Comparison of ENCODE assay signal across 8 cellular contexts in genomic region chr2:134919360-134920210, GRCh38. TPM values are rescaled to one million over a fixed set of nuclear protein-coding genes. Genes with fewer than 3 reads are reported as not detected.
A peak's percentile ranks its signal among the peaks of the same experiment; 100 is the strongest.
DNase-seq lines count a peak whose midpoint lies in the region; ATAC-seq and TF ChIP-seq lines count a peak whose summit lies in the region.

No MANE protein-coding gene starts in this region.

- H3K4me1 ChIP-seq in neuron (ENCODE audit: insufficient read depth, low read length) (peaks cover 20% of the 10 kb centered on the region), upper lobe of left lung (peaks cover 36 to 53% (median 44%) of the 10 kb centered on the region in 4 donors)

- H3K36me3 ChIP-seq in neuron (ENCODE audit: insufficient read depth, low read length) (peaks cover 7% of the 10 kb centered on the region), upper lobe of left lung (peaks cover 0 to 10% (median 0%) of the 10 kb centered on the region in 4 donors)

- 2 to 3% methylated on average over 29 of the region's 29 CpGs for WGBS in upper lobe of left lung, 2 donors

- no peak for TF ChIP-seq POLR2A in upper lobe of left lung (IDR thresholded peaks at IDR 0.05)

- TF ChIP-seq CTCF in fibroblast of mammary gland (conservative IDR thresholded peaks at IDR 0.05; ENCODE audit: control insufficient read depth, insufficient read depth, low read depth, low read length) (no peak), upper lobe of left lung (IDR thresholded peaks at IDR 0.05) (no peak)

- TF ChIP-seq EP300 in upper lobe of left lung (IDR thresholded peaks at IDR 0.05): no peak

- H3K27me3 ChIP-seq in neuron (ENCODE audit: insufficient read depth, low read length): no peaks in the 10 kb centered on the region
- no peaks in the 10 kb centered on the region for H3K27me3 ChIP-seq in upper lobe of left lung

- no peaks in the 10 kb centered on the region for H3K9me3 ChIP-seq in neuron (ENCODE audit: low read length)
- no peaks in the 10 kb centered on the region for H3K9me3 ChIP-seq in upper lobe of left lung

- peak; percentile 6 to 26 (median 12) for DNase-seq in activated CD4-positive, CD25-positive, alpha-beta regulatory T cell (lab: John Stamatoyannopoulos, UW)
- DNase-seq in NCI-H2171 (lab: John Stamatoyannopoulos, UW) (peak; percentile 23), activated T-cell treated with anti-CD3 and anti-CD28 coated beads for 4 hours (peak; percentile 28), fibroblast of mammary gland (ENCODE audit: low read depth) (no peak), upper lobe of left lung (peak in 1 of 2 donors; percentile 44)

- peak overlapping the region; percentile 96 to 100 (median 97) for H3K27ac ChIP-seq in upper lobe of left lung

- H2AFZ ChIP-seq in neuron (ENCODE audit: low read depth, low read length): peak overlapping the region; percentile 29

- ATAC-seq in activated CD4-positive, CD25-positive, alpha-beta regulatory T cell treated with anti-CD3 and anti-CD28 coated beads, Interleukin-2, amount 50 U/mL, for 24 hours: no peak
- ATAC-seq in upper lobe of left lung (ENCODE audit: low FRiP score in 2 of 2) (peak in 1 of 2 donors; percentile 18), HG03095 (IDR thresholded peaks at IDR 0.05; ENCODE audit: unreplicated experiment) (no peak)

- H3K4me3 ChIP-seq in fibroblast of mammary gland (ENCODE audit: control insufficient read depth, low read depth, low read length): peak overlapping the region; percentile 76
- peak overlapping the region; percentile 85 for H3K4me3 ChIP-seq in neuron (ENCODE audit: low read length)
- peak overlapping the region; percentile 61 to 95 (median 87) for H3K4me3 ChIP-seq in upper lobe of left lung

RNA-seq across cellular contexts. Expression of gene CCNT2, which starts 1.0 kb away (rescaled TPM):
- 10 to 100 TPM; 15.9 to 56.9 (median 32.2) TPM for total RNA-seq in upper lobe of left lung
